In genomic region chr1:54787604-54788003, GRCh38 we compare ENCODE assay signal across 32 cellular contexts. TPM values are rescaled to one million over a fixed set of nuclear protein-coding genes. Genes with fewer than 3 reads are reported as not detected.
"Had no signal": no experiment of that assay in that cellular context is flagged by ENCODE, and none has a peak within 500 bp of the region (broad histone marks: within the 10 kb centered on the region; RNA-seq: fewer than 3 reads in every experiment).

No MANE protein-coding gene starts in this region.

- H3K4me3 ChIP-seq: colonic mucosa, esophagus muscularis mucosa, gastroesophageal sphincter, heart left ventricle, hepatocyte, left lung, mucosa of descending colon, prostate gland, right atrium auricular region, sigmoid colon, stomach, testis, tibial artery had no signal

- H3K4me3 Mint-ChIP-seq: dendritic cell treated with granulocyte-macrophage colony-stimulating factor and Interleukin-4, amounts not matched to agents 40 ng/mL and 50 ng/mL, for 4 days; mesothelial cell of epicardium; naive B cell; natural killer cell treated with Interleukin-12 subunit alpha and Interleukin-12 subunit beta and Interleukin-15 and Interleukin-18, amount 100 ng/mL, for 72 hours; neural crest cell; stimulated activated naive B cell treated with anti-CD40 and anti-IgM and Interleukin-4, amounts not matched to agents 10 μg/mL and 1 μg/mL and 100 μg/mL, for 72 hours had no signal

- DNase-seq: colonic mucosa; effector CD8-positive, alpha-beta T cell; foreskin keratinocyte; heart left ventricle; left cardiac atrium; left lung; mesenchymal stem cell; mucosa of descending colon; naive B cell; sigmoid colon; stimulated activated CD4-positive, alpha-beta T cell treated with anti-CD3 and anti-CD28 coated beads, Interleukin-2, amount 100 ng/mL, for 24 hours; stimulated activated CD4-positive, alpha-beta T cell treated with anti-CD3 and anti-CD28 coated beads, Interleukin-4, amount 100 ng/mL, for 24 hours; stimulated activated naive B cell treated with anti-CD40 and anti-IgM and Interleukin-4, amounts not matched to agents 10 μg/mL and 1 μg/mL and 100 μg/mL, for 72 hours; stomach; testis; tibial artery had no signal

- H3K27me3 ChIP-seq: colonic mucosa, foreskin keratinocyte, hepatocyte, left lung, right atrium auricular region, sigmoid colon, testis had no signal

- ATAC-seq: foreskin keratinocyte; gastroesophageal sphincter; heart left ventricle; left cardiac atrium; left lung; mucosa of descending colon; natural killer cell treated with Interleukin-12 subunit alpha and Interleukin-12 subunit beta and Interleukin-15 and Interleukin-18, amount 100 ng/mL, for 72 hours; stimulated activated naive B cell treated with anti-CD40 and anti-IgM and Interleukin-4, amounts not matched to agents 10 μg/mL and 1 μg/mL and 100 μg/mL, for 72 hours had no signal

- H3K27ac ChIP-seq: colonic mucosa, esophagus muscularis mucosa, foreskin keratinocyte, gastroesophageal sphincter, heart left ventricle, hepatocyte, left lung, prostate gland, right atrium auricular region, sigmoid colon, stomach, testis, tibial artery had no signal

- H3K36me3 ChIP-seq: colonic mucosa, esophagus muscularis mucosa, gastroesophageal sphincter, heart left ventricle, left lung, prostate gland, right atrium auricular region, sigmoid colon had no signal

- H3K9me3 Mint-ChIP-seq: dendritic cell treated with granulocyte-macrophage colony-stimulating factor and Interleukin-4, amounts not matched to agents 40 ng/mL and 50 ng/mL, for 4 days; mesothelial cell of epicardium; natural killer cell treated with Interleukin-12 subunit alpha and Interleukin-12 subunit beta and Interleukin-15 and Interleukin-18, amount 100 ng/mL, for 72 hours; neural crest cell; type B pancreatic cell had no signal

- H3K27me3 Mint-ChIP-seq: dendritic cell treated with granulocyte-macrophage colony-stimulating factor and Interleukin-4, amounts not matched to agents 40 ng/mL and 50 ng/mL, for 4 days; natural killer cell treated with Interleukin-12 subunit alpha and Interleukin-12 subunit beta and Interleukin-15 and Interleukin-18, amount 100 ng/mL, for 72 hours; stimulated activated naive B cell treated with anti-CD40 and anti-IgM and Interleukin-4, amounts not matched to agents 10 μg/mL and 1 μg/mL and 100 μg/mL, for 72 hours had no signal

- H3K27ac Mint-ChIP-seq: dendritic cell treated with granulocyte-macrophage colony-stimulating factor and Interleukin-4, amounts not matched to agents 40 ng/mL and 50 ng/mL, for 4 days; naive B cell; natural killer cell treated with Interleukin-12 subunit alpha and Interleukin-12 subunit beta and Interleukin-15 and Interleukin-18, amount 100 ng/mL, for 72 hours; stimulated activated naive B cell treated with anti-CD40 and anti-IgM and Interleukin-4, amounts not matched to agents 10 μg/mL and 1 μg/mL and 100 μg/mL, for 72 hours; type B pancreatic cell had no signal

- H3K4me1 ChIP-seq: colonic mucosa, esophagus muscularis mucosa, foreskin keratinocyte, gastroesophageal sphincter, heart left ventricle, left lung, prostate gland, right atrium auricular region, tibial artery had no signal

- H3K4me1 Mint-ChIP-seq: stimulated activated naive B cell treated with anti-CD40 and anti-IgM and Interleukin-4, amounts not matched to agents 10 μg/mL and 1 μg/mL and 100 μg/mL, for 72 hours had no signal

- H3K36me3 Mint-ChIP-seq: mesothelial cell of epicardium; natural killer cell treated with Interleukin-12 subunit alpha and Interleukin-12 subunit beta and Interleukin-15 and Interleukin-18, amount 100 ng/mL, for 72 hours; type B pancreatic cell had no signal

- H3K9me3 ChIP-seq: colonic mucosa, mucosa of descending colon, prostate gland, sigmoid colon, testis had no signal

RNA-seq across cellular contexts. Expression of gene TTC22, which starts 13.5 kb away (rescaled TPM):
- total RNA-seq: chondrocyte, endothelial cell of umbilical vein, fibroblast of lung, lung microvascular endothelial cell, neural crest cell, osteocyte, skeletal muscle tissue had no signal
- polyA plus RNA-seq: endothelial cell of umbilical vein, fibroblast of lung had no signal
